In genomic region chr14:96888158-96888557, GRCh38 we compare ENCODE assay signal across 10 cellular contexts.
DNase-seq lines count a peak whose midpoint lies in the region; ATAC-seq and TF ChIP-seq lines count a peak whose summit lies in the region.
"Had no signal": no experiment of that assay in that cellular context is flagged by ENCODE, and none has a peak within 500 bp of the region (broad histone marks: within the 10 kb centered on the region; RNA-seq: fewer than 3 reads in every experiment).

No MANE protein-coding gene starts in this region.

- no peak overlapping the region for H3K23ac ChIP-seq in H9 (ENCODE audit: insufficient read length, low read depth, low read length)

- H3K9ac ChIP-seq in KMS-11 (no peak overlapping the region), H9 (ENCODE audit: extremely low read depth, insufficient read length, low read length) (no peak overlapping the region)

- no peak overlapping the region for H3K4me3 Mint-ChIP-seq in H9
- no peak overlapping the region for H3K4me3 Mint-ChIP-seq in effector memory CD8-positive, alpha-beta T cell
- H3K4me3 Mint-ChIP-seq: neural crest cell had no signal

- no peak overlapping the region for H4K8ac ChIP-seq in H9 (replicated peaks; ENCODE audit: insufficient read length, low read depth, low read length)

- peak overlapping the region; percentile 49 for H3K4me2 ChIP-seq in KMS-11
- H3K4me2 ChIP-seq in H9 (ENCODE audit: insufficient read depth, insufficient read length, low read length) = no peak overlapping the region

- DNase-seq in sciatic nerve (ENCODE audit: low spot score) = no peak
- no peak for DNase-seq in MV-4-11 (lab: John Stamatoyannopoulos, UW)
- no peak for DNase-seq in H9
- DNase-seq in effector memory CD8-positive, alpha-beta T cell = no peak
- DNase-seq: kidney had no signal

- no peak overlapping the region for H2AFZ ChIP-seq in KMS-11 (ENCODE audit: low read depth)
- H2AFZ ChIP-seq in H9 (ENCODE audit: low read length) = no peak overlapping the region

- ATAC-seq in GM18499 (IDR thresholded peaks at IDR 0.05; ENCODE audit: insufficient read depth, unreplicated experiment) (peak; percentile 58), GM19463 (IDR thresholded peaks at IDR 0.05; ENCODE audit: unreplicated experiment) (peak; percentile 95), HG02884 (IDR thresholded peaks at IDR 0.05; ENCODE audit: unreplicated experiment) (peak; percentile 63), sciatic nerve (no peak)
- no peak for ATAC-seq in effector memory CD8-positive, alpha-beta T cell (replicated peaks)

- H2BK12ac ChIP-seq in H9 (ENCODE audit: insufficient read length, low read depth, low read length) = no peak overlapping the region

- H3K4me1 Mint-ChIP-seq in H9 = peaks cover 15 to 16% of the 10 kb centered on the region in 2 experiments
- H3K4me1 Mint-ChIP-seq in effector memory CD8-positive, alpha-beta T cell (ENCODE audit: low read depth in 2 of 2) = no peaks in the 10 kb centered on the region

- TF ChIP-seq CTCF in KMS-11 (conservative IDR thresholded peaks at IDR 0.05; ENCODE audit: low read depth, low read length) (no peak), H9 (conservative IDR thresholded peaks at IDR 0.05) (no peak)

- H3K36me3 ChIP-seq in KMS-11 (ENCODE audit: insufficient read depth) = no peaks in the 10 kb centered on the region

- WGBS in H9 (ENCODE audit: extremely low coverage, insufficient read length, low lambda C conversion rate) = no CpG with 5 or more reads among the region's 1 CpG

- no peak overlapping the region for H3T11ph ChIP-seq in H9 (ENCODE audit: low read length)

- no peak overlapping the region for H2AK5ac ChIP-seq in H9 (ENCODE audit: insufficient read length, low read length)

- H3K4ac ChIP-seq in H9 (ENCODE audit: low read depth, low read length) = no peak overlapping the region

- no peak overlapping the region for H2BK120ac ChIP-seq in H9 (ENCODE audit: low read depth, low read length, poor library complexity, severe bottlenecking)

- no peaks in the 10 kb centered on the region for H3K27me3 Mint-ChIP-seq in H9 (ENCODE audit: low read depth)
- no peaks in the 10 kb centered on the region for H3K27me3 Mint-ChIP-seq in effector memory CD8-positive, alpha-beta T cell

- H3K9me3 ChIP-seq in H9 (ENCODE audit: control insufficient read depth, low read depth, low read length) = no peaks in the 10 kb centered on the region

- H4K5ac ChIP-seq in H9 (ENCODE audit: insufficient read length, low read depth, low read length) = no peak overlapping the region

- intact Hi-C loops in sciatic nerve (cut with DNase I) = no loop called here

- H3K79me2 ChIP-seq in KMS-11 (ENCODE audit: insufficient read depth, low read depth) = no peaks in the 10 kb centered on the region
- H3K79me2 ChIP-seq in H9 (ENCODE audit: insufficient read depth, low read length) = no peaks in the 10 kb centered on the region

- no peaks in the 10 kb centered on the region for H3K79me1 ChIP-seq in H9 (ENCODE audit: insufficient read depth, low read depth, low read length, poor library complexity, severe bottlenecking)

- no peaks in the 10 kb centered on the region for H3K27me3 ChIP-seq in KMS-11 (ENCODE audit: insufficient read depth, low read depth)
- no peaks in the 10 kb centered on the region for H3K27me3 ChIP-seq in H9 (ENCODE audit: insufficient read depth, low read length)

- H3K56ac ChIP-seq in H9 (ENCODE audit: insufficient read length, low read depth, low read length) = no peak overlapping the region

- peaks cover 43% of the 10 kb centered on the region for H3K4me1 ChIP-seq in KMS-11 (ENCODE audit: low read depth, poor library complexity, severe bottlenecking)
- H3K4me1 ChIP-seq in H9 (ENCODE audit: insufficient read depth, low read length) = no peaks in the 10 kb centered on the region; the same call in 1 of the 2 replicates

- no peak overlapping the region for H3K14ac ChIP-seq in H9 (ENCODE audit: insufficient read depth, low read length)

- H3K27ac ChIP-seq in KMS-11 (peak overlapping the region; percentile 45; the same call in 1 of the 2 replicates), H9 (ENCODE audit: insufficient read length, low read depth, low read length) (no peak overlapping the region)

- no peak overlapping the region; a peak in 1 of 7 replicates for H3K27ac Mint-ChIP-seq in H9
- H3K27ac Mint-ChIP-seq in effector memory CD8-positive, alpha-beta T cell = no peak overlapping the region

- no peak overlapping the region for H2BK20ac ChIP-seq in H9 (ENCODE audit: low read depth, low read length, poor library complexity, severe bottlenecking)

- no peaks in the 10 kb centered on the region for H3K23me2 ChIP-seq in H9 (ENCODE audit: insufficient read length, low read depth, low read length, poor library complexity, severe bottlenecking)

- H3K18ac ChIP-seq in H9 (ENCODE audit: insufficient read length, low read depth, low read length) = no peak overlapping the region

- no peak overlapping the region for H2BK5ac ChIP-seq in H9 (ENCODE audit: insufficient read length, low read length)

- no peaks in the 10 kb centered on the region for H4K20me1 ChIP-seq in KMS-11 (ENCODE audit: insufficient read depth)
- H4K20me1 ChIP-seq in H9 (ENCODE audit: control insufficient read depth, insufficient read depth, insufficient read length) = no peaks in the 10 kb centered on the region

- no peak overlapping the region for H3K4me3 ChIP-seq in KMS-11 (IDR thresholded peaks at IDR 0.05; ENCODE audit: insufficient read depth, low read depth, low read length)

- no peak overlapping the region for H4K91ac ChIP-seq in H9 (ENCODE audit: insufficient read length, low read depth, low read length)

- H3K9me3 Mint-ChIP-seq in H9 = no peaks in the 10 kb centered on the region
- no peaks in the 10 kb centered on the region for H3K9me3 Mint-ChIP-seq in effector memory CD8-positive, alpha-beta T cell
- H3K9me3 Mint-ChIP-seq: neural crest cell had no signal

- H3K36me3 Mint-ChIP-seq in H9 (ENCODE audit: insufficient read depth in 1 of 3, low read depth in 3 of 3) = peaks cover 0 to 5% (median 4%) of the 10 kb centered on the region in 3 experiments; a peak in 2 of 7 replicates
- no peaks in the 10 kb centered on the region for H3K36me3 Mint-ChIP-seq in effector memory CD8-positive, alpha-beta T cell (ENCODE audit: insufficient read depth)

- H2BK15ac ChIP-seq in H9 (ENCODE audit: low read depth, low read length) = no peak overlapping the region

Comparison
In these comparisons a context has a peak if more than half of its experiments do, and no peak if none do; other contexts are left out.
1. ATAC-seq: peak in GM18499 (single experiment), GM19463 (single experiment) and HG02884 (single experiment); none in sciatic nerve (single experiment) and effector memory CD8-positive, alpha-beta T cell (single experiment).